ENCODE assay signal across 20 cellular contexts in genomic region chr19:711224-711623, GRCh38. TPM values are rescaled to one million over a fixed set of nuclear protein-coding genes. Genes with fewer than 3 reads are reported as not detected.
DNase-seq lines count a peak whose midpoint lies in the region; ATAC-seq and TF ChIP-seq lines count a peak whose summit lies in the region.
"Had no signal": no experiment of that assay in that cellular context is flagged by ENCODE, and none has a peak within 500 bp of the region (broad histone marks: within the 10 kb centered on the region; RNA-seq: fewer than 3 reads in every experiment).

No MANE protein-coding gene starts in this region.

- H3K36me3 ChIP-seq in adipocyte (ENCODE audit: control insufficient read depth, insufficient read depth, low read length, severe bottlenecking): no peaks in the 10 kb centered on the region
- no peaks in the 10 kb centered on the region for H3K36me3 ChIP-seq in gastrocnemius medialis
- H3K36me3 ChIP-seq: upper lobe of right lung had no signal

- H3K27me3 ChIP-seq in adipocyte (replicated peaks; ENCODE audit: control insufficient read depth, insufficient read depth, low read length) (no peaks in the 10 kb centered on the region), layer of hippocampus (ENCODE audit: control insufficient read depth, insufficient read depth, low read length) (peaks cover 2% of the 10 kb centered on the region), gastrocnemius medialis (peaks cover 5 to 34% (median 29%) of the 10 kb centered on the region in 3 donors)

- H3K9ac ChIP-seq in adipocyte (ENCODE audit: low read length): peak overlapping the region; percentile 88

- intact Hi-C loops in gastrocnemius medialis (cut with DNase I; ENCODE audit: low total_unique reads): no loop called here

- H3K9me3 ChIP-seq in adipocyte (ENCODE audit: control insufficient read depth, low read length) (no peaks in the 10 kb centered on the region), gastrocnemius medialis (no peaks in the 10 kb centered on the region)
- H3K9me3 ChIP-seq: upper lobe of right lung had no signal

- TF ChIP-seq CTCF in gastrocnemius medialis (IDR thresholded peaks at IDR 0.05 in 4 of 5, conservative IDR thresholded peaks at IDR 0.05 in 1 of 5): no peak
- TF ChIP-seq CTCF in GM10248 (IDR thresholded peaks at IDR 0.05; ENCODE audit: control extremely low read depth, extremely low read depth, low read depth, missing control alignments): no peak

- no peak for TF ChIP-seq POLR2A in gastrocnemius medialis (IDR thresholded peaks at IDR 0.05)

- peak; percentile 42 for DNase-seq in G401 (ENCODE audit: low spot score)
- no peak for DNase-seq in adipocyte (ENCODE audit: low read depth)
- DNase-seq in gastrocnemius medialis: no peak
- DNase-seq in globus pallidus (ENCODE audit: low spot score): no peak
- no peak for DNase-seq in GM10248 (ENCODE audit: extremely low spot score)
- DNase-seq: activated naive CD4-positive, alpha-beta T cell treated with Interleukin-2 at 50 U/mL for 16 hours; CD8-positive, alpha-beta memory T cell; DND-41; erythroblast; immature natural killer cell; NCI-H187 treated with DMSO at 0.1 percent for 48 hours; NCI-H446; T-cell; upper lobe of right lung had no signal

- ATAC-seq in gastrocnemius medialis (no peak), HG03469 (IDR thresholded peaks at IDR 0.05; ENCODE audit: unreplicated experiment) (no peak), HG03432 (IDR thresholded peaks at IDR 0.05; ENCODE audit: unreplicated experiment) (no peak)
- ATAC-seq: natural killer cell treated with Interleukin-12 subunit alpha and Interleukin-12 subunit beta and Interleukin-15 and Interleukin-18, amount 100 ng/mL, for 72 hours; stimulated activated memory B cell treated with anti-CD40 and anti-IgM and Interleukin-4, amounts not matched to agents 10 μg/mL and 1 μg/mL and 100 μg/mL, for 72 hours; T-cell had no signal

- peak overlapping the region; percentile 85 for H3K4me3 ChIP-seq in adipocyte (ENCODE audit: low read length)
- H3K4me3 ChIP-seq in gastrocnemius medialis: no peak overlapping the region

- peak overlapping the region; percentile 27 for H3K27ac ChIP-seq in layer of hippocampus (ENCODE audit: low read depth, low read length)
- H3K27ac ChIP-seq in gastrocnemius medialis: peak overlapping the region; percentile 80 to 83 (median 82)

- CTCF ChIA-PET in GM10248 (lab: Yijun Ruan, JAX): no interaction called here

- in situ Hi-C loops in G401 (cut with HindIII; ENCODE audit: low sequenced_read_pairs) (no loop called here), gastrocnemius medialis (cut with MboI; ENCODE audit: low sequenced_read_pairs in 4 of 4) (no loop called here)

- POLR2A ChIA-PET in GM10248 (lab: Yijun Ruan, JAX): interaction anchor here (0.6 kb wide), 1 partner anchor 227 kb away, joined by 6 read pairs; no protein-coding TSS in a partner anchor

- peaks cover 23% of the 10 kb centered on the region for H3K4me1 ChIP-seq in adipocyte (ENCODE audit: control insufficient read depth, insufficient read depth, low read length)
- H3K4me1 ChIP-seq in gastrocnemius medialis: no peaks in the 10 kb centered on the region
- H3K4me1 ChIP-seq: upper lobe of right lung had no signal

RNA-seq across cellular contexts. Expression of gene PALM, which starts 2.5 kb away (rescaled TPM):
- total RNA-seq in G401 (2014; rRNA removed; shearing (Covaris generic)): 30.0 and 49.6 TPM in 2 replicates
- 10 to 100 TPM in 1 of 4 donors, 1 to 10 TPM in 3; 4.4 to 10.2 (median 7.2) TPM for total RNA-seq in gastrocnemius medialis
- total RNA-seq: CD8-positive, alpha-beta memory T cell; natural killer cell treated with Interleukin-12 subunit alpha and Interleukin-12 subunit beta and Interleukin-15 and Interleukin-18, amount 100 ng/mL, for 72 hours had no signal

RNA-seq across cellular contexts. Expression of gene PRSS57, which starts 16.0 kb away (rescaled TPM):
- total RNA-seq in G401 (2014; rRNA removed; shearing (Covaris generic)): not detected in 2 replicates
- total RNA-seq in gastrocnemius medialis: not detected
- total RNA-seq: CD8-positive, alpha-beta memory T cell; lung microvascular endothelial cell; upper lobe of right lung had no signal

RNA-seq across cellular contexts. Expression of gene FSTL3, which starts 35.0 kb away (rescaled TPM):
- 15.0 and 26.0 TPM in 2 replicates for total RNA-seq in G401 (2014; rRNA removed; shearing (Covaris generic))
- total RNA-seq in gastrocnemius medialis: 10 to 100 TPM in 3 of 4 donors, 1 to 10 TPM in 1; 7.5 to 20.1 (median 15.9) TPM

RNA-seq across cellular contexts. Expression of gene MISP, which starts 39.7 kb away (rescaled TPM):
- total RNA-seq in G401 (2014; rRNA removed; shearing (Covaris generic)): 1.2 and 2.8 TPM in 2 replicates
- total RNA-seq in gastrocnemius medialis: 1 to 10 TPM in 1 of 4 donors, not detected in 3; 1.2 TPM
- total RNA-seq: CD8-positive, alpha-beta memory T cell; natural killer cell treated with Interleukin-12 subunit alpha and Interleukin-12 subunit beta and Interleukin-15 and Interleukin-18, amount 100 ng/mL, for 72 hours had no signal

RNA-seq across cellular contexts. Expression of gene RNF126, which starts 48.2 kb away (rescaled TPM):
- 44.5 and 48.7 TPM in 2 replicates for total RNA-seq in G401 (2014; rRNA removed; shearing (Covaris generic))
- total RNA-seq in gastrocnemius medialis: 100 to 1,000 TPM in 3 of 4 donors, 10 to 100 TPM in 1; 72.3 to 148 (median 129) TPM
